Comparison of ENCODE assay signal across 1 cellular context in genomic region chr5:176152933-176153317, GRCh38.
TF ChIP-seq lines count a peak whose summit lies in the region.

No MANE protein-coding gene starts in this region.

TF ChIP-seq in GM23338, 12 proteins besides CTCF, POLR2A, EP300 and RAD21 (continued from another document):
- no peak for TF ChIP-seq ZNF462 (CRISPR knock-in tag; IDR thresholded peaks at IDR 0.05)
- no peak for TF ChIP-seq EZH2 (IDR thresholded peaks at IDR 0.05; ENCODE audit: low read depth, unreplicated experiment)
- TF ChIP-seq EZH2phosphoT487 (IDR thresholded peaks at IDR 0.05; ENCODE audit: unreplicated experiment) = no peak
- no peak for TF ChIP-seq CREB1 (CRISPR knock-in tag; IDR thresholded peaks at IDR 0.05; ENCODE audit: low read depth)
- TF ChIP-seq POLR2AphosphoS5 (IDR thresholded peaks at IDR 0.05; ENCODE audit: low read depth) = no peak
- no peak for TF ChIP-seq STAT1 (IDR thresholded peaks at IDR 0.05; ENCODE audit: unreplicated experiment)
- no peak for TF ChIP-seq REST (IDR thresholded peaks at IDR 0.05; ENCODE audit: unreplicated experiment)
